ENCODE assay signal across 8 cellular contexts in the genomic region with DNA sequence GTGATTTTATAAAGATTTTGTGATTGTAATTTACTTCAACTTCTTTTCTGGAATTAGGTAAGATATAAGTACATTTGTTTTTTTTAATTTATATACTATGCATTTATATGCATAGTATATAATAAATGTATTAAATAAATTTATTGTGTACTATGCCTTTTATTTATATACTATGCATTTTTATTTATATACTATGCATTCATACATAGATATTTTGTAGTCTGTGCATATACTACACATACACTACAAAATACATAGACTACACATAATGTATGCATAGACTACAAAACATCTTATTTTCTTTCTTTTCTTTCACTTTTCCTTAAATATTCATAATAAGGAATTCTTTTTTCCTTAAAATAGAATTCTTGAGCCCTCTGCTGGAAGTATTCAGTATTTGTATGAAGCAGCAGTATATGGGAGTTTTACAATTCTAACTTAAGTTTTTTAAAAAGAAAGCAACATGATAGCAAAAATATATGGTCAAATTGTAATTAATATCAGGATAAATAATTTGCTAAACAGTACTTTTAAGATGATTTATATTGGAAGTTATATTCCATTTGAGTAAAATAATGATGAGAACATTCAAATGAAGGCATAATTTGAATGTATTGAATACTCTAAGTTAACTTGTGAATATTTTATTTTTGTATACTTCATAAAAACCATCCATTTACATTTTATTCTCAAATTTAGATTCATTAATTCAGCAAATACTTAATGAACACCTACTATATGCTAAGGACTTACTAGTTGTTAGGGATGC.
DNase-seq lines count a peak whose midpoint lies in the region; ATAC-seq and TF ChIP-seq lines count a peak whose summit lies in the region.

No MANE protein-coding gene starts in this region.

- no peak overlapping the region for H3K4me2 ChIP-seq in neural progenitor cell

- DNase-seq in ELR (ENCODE audit: low read depth) (peak; percentile 46), NCI-H2029 treated with DMSO at 0.1 percent for 48 hours (lab: John Stamatoyannopoulos, UW) (peak; percentile 1), choroid plexus epithelial cell (ENCODE audit: low read depth) (peak; percentile 62), neural progenitor cell (ENCODE audit: low spot score) (peak; percentile 12), COLO668 (lab: John Stamatoyannopoulos, UW; ENCODE audit: unreplicated experiment) (no peak), GM19238 (ENCODE audit: insufficient read length, low spot score) (no peak)
- DNase-seq in stimulated activated naive B cell treated with anti-CD40 and anti-IgM and Interleukin-4, amounts not matched to agents 10 μg/mL and 1 μg/mL and 100 μg/mL, for 72 hours = no peak
- no peak for DNase-seq in activated naive CD4-positive, alpha-beta T cell treated with anti-CD3 and anti-CD28 coated beads for 36 hours

- no peak for ATAC-seq in stimulated activated naive B cell treated with anti-CD40 and anti-IgM and Interleukin-4, amounts not matched to agents 10 μg/mL and 1 μg/mL and 100 μg/mL, for 72 hours (replicated peaks)

- H3F3A ChIP-seq in neural progenitor cell (ENCODE audit: low read depth) = no peaks in the 10 kb centered on the region

- H3K27ac ChIP-seq in neural progenitor cell = no peak overlapping the region

- H3K79me2 ChIP-seq in neural progenitor cell (ENCODE audit: low read depth) = no peaks in the 10 kb centered on the region

- H3K9me3 ChIP-seq in neural progenitor cell (ENCODE audit: low read depth) = no peaks in the 10 kb centered on the region

- no peak overlapping the region for H3K4me3 Mint-ChIP-seq in neural progenitor cell
- no peak overlapping the region for H3K4me3 Mint-ChIP-seq in stimulated activated naive B cell treated with anti-CD40 and anti-IgM and Interleukin-4, amounts not matched to agents 10 μg/mL and 1 μg/mL and 100 μg/mL, for 72 hours
- no peak overlapping the region for H3K4me3 Mint-ChIP-seq in activated naive CD4-positive, alpha-beta T cell treated with anti-CD3 and anti-CD28 coated beads for 36 hours

- H3K36me3 ChIP-seq in neural progenitor cell = no peaks in the 10 kb centered on the region

- TF ChIP-seq CTCF in choroid plexus epithelial cell (conservative IDR thresholded peaks at IDR 0.05; ENCODE audit: low read depth, low read length) (peak; percentile 63), neural progenitor cell (IDR thresholded peaks at IDR 0.05) (peak; percentile 70)

- peaks cover 2% of the 10 kb centered on the region for H3K27me3 Mint-ChIP-seq in neural progenitor cell (ENCODE audit: insufficient read depth, low read depth)
- peaks cover 1 to 2% of the 10 kb centered on the region in 2 donors for H3K27me3 Mint-ChIP-seq in stimulated activated naive B cell treated with anti-CD40 and anti-IgM and Interleukin-4, amounts not matched to agents 10 μg/mL and 1 μg/mL and 100 μg/mL, for 72 hours
- H3K27me3 Mint-ChIP-seq in activated naive CD4-positive, alpha-beta T cell treated with anti-CD3 and anti-CD28 coated beads for 36 hours (ENCODE audit: low read depth) = no peaks in the 10 kb centered on the region

- H3K27me3 ChIP-seq in neural progenitor cell = no peaks in the 10 kb centered on the region

- intact Hi-C loops in activated naive CD4-positive, alpha-beta T cell treated with anti-CD3 and anti-CD28 coated beads for 36 hours (cut with micrococcal nuclease) = loop anchor here (1.0 to 10.0 kb wide), 4 partner anchors 155 to 1689 kb away; no protein-coding TSS in a partner anchor

- no peak overlapping the region for H2AFZ ChIP-seq in neural progenitor cell (replicated peaks)

- no peak overlapping the region for H3K27ac Mint-ChIP-seq in neural progenitor cell
- H3K27ac Mint-ChIP-seq in stimulated activated naive B cell treated with anti-CD40 and anti-IgM and Interleukin-4, amounts not matched to agents 10 μg/mL and 1 μg/mL and 100 μg/mL, for 72 hours = no peak overlapping the region
- no peak overlapping the region for H3K27ac Mint-ChIP-seq in activated naive CD4-positive, alpha-beta T cell treated with anti-CD3 and anti-CD28 coated beads for 36 hours

- H3K9me3 Mint-ChIP-seq in neural progenitor cell = no peaks in the 10 kb centered on the region
- H3K9me3 Mint-ChIP-seq in stimulated activated naive B cell treated with anti-CD40 and anti-IgM and Interleukin-4, amounts not matched to agents 10 μg/mL and 1 μg/mL and 100 μg/mL, for 72 hours = no peaks in the 10 kb centered on the region
- no peaks in the 10 kb centered on the region for H3K9me3 Mint-ChIP-seq in activated naive CD4-positive, alpha-beta T cell treated with anti-CD3 and anti-CD28 coated beads for 36 hours

- H3K9ac ChIP-seq in neural progenitor cell = no peak overlapping the region

- no peaks in the 10 kb centered on the region for H3K36me3 Mint-ChIP-seq in neural progenitor cell
- H3K36me3 Mint-ChIP-seq in stimulated activated naive B cell treated with anti-CD40 and anti-IgM and Interleukin-4, amounts not matched to agents 10 μg/mL and 1 μg/mL and 100 μg/mL, for 72 hours = no peaks in the 10 kb centered on the region
- no peaks in the 10 kb centered on the region for H3K36me3 Mint-ChIP-seq in activated naive CD4-positive, alpha-beta T cell treated with anti-CD3 and anti-CD28 coated beads for 36 hours (ENCODE audit: low read depth)

- CTCF ChIA-PET in activated naive CD4-positive, alpha-beta T cell treated with anti-CD3 and anti-CD28 coated beads for 36 hours (lab: Charles Lee) = interaction anchor here (0.7 kb wide), 1 partner anchor 430 kb away, joined by 3 read pairs; no protein-coding TSS in a partner anchor

- peaks cover 9% of the 10 kb centered on the region for H3K4me1 Mint-ChIP-seq in neural progenitor cell
- H3K4me1 Mint-ChIP-seq in stimulated activated naive B cell treated with anti-CD40 and anti-IgM and Interleukin-4, amounts not matched to agents 10 μg/mL and 1 μg/mL and 100 μg/mL, for 72 hours = peaks cover 6 to 15% of the 10 kb centered on the region in 2 donors
- H3K4me1 Mint-ChIP-seq in activated naive CD4-positive, alpha-beta T cell treated with anti-CD3 and anti-CD28 coated beads for 36 hours (ENCODE audit: low read depth) = peaks cover 14% of the 10 kb centered on the region

- no peak overlapping the region for H3K4me3 ChIP-seq in choroid plexus epithelial cell (ENCODE audit: low read depth, low read length)
- no peak overlapping the region for H3K4me3 ChIP-seq in neural progenitor cell

- H3K4me1 ChIP-seq in neural progenitor cell = no peaks in the 10 kb centered on the region

- H4K20me1 ChIP-seq in neural progenitor cell (ENCODE audit: low read depth) = no peaks in the 10 kb centered on the region

Comparison
In these comparisons a context has a peak if more than half of its experiments do, and no peak if none do; other contexts are left out.
1. DNase-seq: peak in ELR (single experiment), NCI-H2029 treated with DMSO at 0.1 percent for 48 hours (single experiment), choroid plexus epithelial cell (single experiment) and neural progenitor cell (single experiment); none in stimulated activated naive B cell treated with anti-CD40 and anti-IgM and Interleukin-4, amounts not matched to agents 10 μg/mL and 1 μg/mL and 100 μg/mL, for 72 hours (single experiment), activated naive CD4-positive, alpha-beta T cell treated with anti-CD3 and anti-CD28 coated beads for 36 hours (single experiment), COLO668 (single experiment) and GM19238 (single experiment).